Comparison of ENCODE assay signal across 8 cellular contexts in genomic region chr17:63848834-63849689, GRCh38. TPM values are rescaled to one million over a fixed set of nuclear protein-coding genes. Genes with fewer than 3 reads are reported as not detected.
DNase-seq lines count a peak whose midpoint lies in the region; ATAC-seq and TF ChIP-seq lines count a peak whose summit lies in the region.

No MANE protein-coding gene starts in this region.

- H3K27ac ChIP-seq in RWPE2 (ENCODE audit: poor library complexity, severe bottlenecking) (no peak overlapping the region), substantia nigra (ENCODE audit: low read depth, low read length, poor library complexity, severe bottlenecking) (peak overlapping the region; percentile 26)

- peaks cover 2% of the 10 kb centered on the region for H3K9me3 Mint-ChIP-seq in activated naive CD4-positive, alpha-beta T cell treated with anti-CD3 and anti-CD28 coated beads for 36 hours

- no peaks in the 10 kb centered on the region for H3K9me3 ChIP-seq in RWPE2 (ENCODE audit: severe bottlenecking)

- DNase-seq in RWPE2 (ENCODE audit: low spot score) (peak; percentile 90), globus pallidus (ENCODE audit: low spot score) (peak; percentile 83), omental fat pad (ENCODE audit: low spot score) (peak; percentile 91), substantia nigra (lab: John Stamatoyannopoulos, UW) (peak; percentile 36 to 93 (median 78)), NCI-H1417 treated with DMSO at 0.1 percent for 48 hours (lab: John Stamatoyannopoulos, UW) (no peak)
- peak; percentile 98 for DNase-seq in activated naive CD4-positive, alpha-beta T cell treated with anti-CD3 and anti-CD28 coated beads for 36 hours

- intact Hi-C loops in activated naive CD4-positive, alpha-beta T cell treated with anti-CD3 and anti-CD28 coated beads for 36 hours (cut with micrococcal nuclease), result no loop called here

- peak; percentile 50 for ATAC-seq in GM18520 (IDR thresholded peaks at IDR 0.05; ENCODE audit: unreplicated experiment)
- ATAC-seq in HG03066 (IDR thresholded peaks at IDR 0.05; ENCODE audit: low read depth, unreplicated experiment), result peak; percentile 82
- peak; percentile 91 for ATAC-seq in RWPE2 (ENCODE audit: low read depth)
- peak; percentile 91 for ATAC-seq in omental fat pad (ENCODE audit: low FRiP score)

- H3K27ac Mint-ChIP-seq in activated naive CD4-positive, alpha-beta T cell treated with anti-CD3 and anti-CD28 coated beads for 36 hours, result peak overlapping the region; percentile 82

- peaks cover 24% of the 10 kb centered on the region for H3K4me1 Mint-ChIP-seq in activated naive CD4-positive, alpha-beta T cell treated with anti-CD3 and anti-CD28 coated beads for 36 hours (ENCODE audit: low read depth)

- H3K36me3 ChIP-seq in RWPE2 (ENCODE audit: low read depth), result no peaks in the 10 kb centered on the region

- H3K4me3 Mint-ChIP-seq in activated naive CD4-positive, alpha-beta T cell treated with anti-CD3 and anti-CD28 coated beads for 36 hours, result peak overlapping the region; percentile 75

- peaks cover 5% of the 10 kb centered on the region for H3K4me1 ChIP-seq in RWPE2 (ENCODE audit: insufficient read depth, poor library complexity, severe bottlenecking)

- H3K27me3 ChIP-seq in RWPE2 (ENCODE audit: insufficient read depth, poor library complexity, severe bottlenecking), result no peaks in the 10 kb centered on the region

- no peaks in the 10 kb centered on the region for H3K27me3 Mint-ChIP-seq in activated naive CD4-positive, alpha-beta T cell treated with anti-CD3 and anti-CD28 coated beads for 36 hours (ENCODE audit: low read depth)

- H3K36me3 Mint-ChIP-seq in activated naive CD4-positive, alpha-beta T cell treated with anti-CD3 and anti-CD28 coated beads for 36 hours (ENCODE audit: low read depth), result peaks cover 1% of the 10 kb centered on the region

- CTCF ChIA-PET in activated naive CD4-positive, alpha-beta T cell treated with anti-CD3 and anti-CD28 coated beads for 36 hours (lab: Charles Lee), result interaction anchor here (0.6 to 4.9 kb wide), 17 partner anchors 10 to 180 kb away, joined by 3 to 38 read pairs (median 3); partner anchors contain the start of gene DDX42

- peak overlapping the region; percentile 1 for H3K4me3 ChIP-seq in RWPE2 (ENCODE audit: severe bottlenecking)

- TF ChIP-seq CTCF in RWPE2 (IDR thresholded peaks at IDR 0.05; ENCODE audit: poor library complexity, severe bottlenecking) (peak; percentile 90), omental fat pad (IDR thresholded peaks at IDR 0.05) (peak in 1 of 3 donors; percentile 23)

RNA-seq across cellular contexts. Expression of gene SMARCD2, which starts 6.6 kb away (rescaled TPM):
- total RNA-seq in activated naive CD4-positive, alpha-beta T cell treated with anti-CD3 and anti-CD28 coated beads for 36 hours, result 100 to 1,000 TPM in 1 of 2 experiments, 10 to 100 TPM in 1; 98.5 to 107 TPM
- 100 to 1,000 TPM in 3 of 4 donors, 10 to 100 TPM in 1; 77.5 to 246 (median 109) TPM for total RNA-seq in omental fat pad

RNA-seq across cellular contexts. Expression of gene FTSJ3, which starts 21.6 kb away (rescaled TPM):
- 10 to 100 TPM; 25.3 to 26.2 TPM for total RNA-seq in activated naive CD4-positive, alpha-beta T cell treated with anti-CD3 and anti-CD28 coated beads for 36 hours
- total RNA-seq in omental fat pad, result 10 to 100 TPM; 39.1 to 46.4 (median 40.4) TPM

RNA-seq across cellular contexts. Expression of gene PSMC5, which starts 21.8 kb away (rescaled TPM):
- total RNA-seq in activated naive CD4-positive, alpha-beta T cell treated with anti-CD3 and anti-CD28 coated beads for 36 hours, result 100 to 1,000 TPM; 144 to 154 TPM
- 100 to 1,000 TPM in 3 of 4 donors, 10 to 100 TPM in 1; 91.0 to 119 (median 103) TPM for total RNA-seq in omental fat pad

RNA-seq across cellular contexts. Expression of gene CSH2, which starts 24.4 kb away (rescaled TPM):
- total RNA-seq in activated naive CD4-positive, alpha-beta T cell treated with anti-CD3 and anti-CD28 coated beads for 36 hours, result not detected
- total RNA-seq in omental fat pad, result not detected

RNA-seq across cellular contexts. Expression of gene GH2, which starts 32.7 kb away (rescaled TPM):
- total RNA-seq in activated naive CD4-positive, alpha-beta T cell treated with anti-CD3 and anti-CD28 coated beads for 36 hours, result not detected
- total RNA-seq in omental fat pad, result not detected
